22 cellular contexts compared by ENCODE assay signal in the genomic region with DNA sequence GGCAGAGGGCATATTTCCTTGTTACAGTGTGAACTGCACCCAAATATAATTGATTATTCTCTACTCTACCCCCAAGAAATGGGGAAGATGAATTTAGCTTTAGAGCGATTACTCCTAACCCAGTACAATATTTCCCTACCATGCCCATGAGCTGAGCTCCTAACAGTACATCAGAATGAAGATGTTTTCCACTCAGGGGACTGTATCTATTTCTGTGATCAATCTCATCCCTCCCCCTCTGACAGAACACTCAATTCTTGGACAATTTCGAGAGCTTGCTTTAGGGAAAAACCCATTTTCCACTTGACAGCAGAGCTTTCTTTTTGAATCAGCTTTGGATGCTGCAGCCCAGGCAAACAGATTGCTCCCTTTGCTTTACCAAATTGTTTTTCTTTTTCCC. TPM values are rescaled to one million over a fixed set of nuclear protein-coding genes. Genes with fewer than 3 reads are reported as not detected.
DNase-seq lines count a peak whose midpoint lies in the region; ATAC-seq and TF ChIP-seq lines count a peak whose summit lies in the region.
"Had no signal": no experiment of that assay in that cellular context is flagged by ENCODE, and none has a peak within 500 bp of the region (broad histone marks: within the 10 kb centered on the region; RNA-seq: fewer than 3 reads in every experiment).

No MANE protein-coding gene starts in this region.

- ATAC-seq in activated naive CD4-positive, alpha-beta T cell treated with anti-CD3 and anti-CD28 coated beads, Interleukin-2, amount 50 U/mL, for 72 hours: peak; percentile 68 to 76
- ATAC-seq in GM23338: no peak
- ATAC-seq: A549 had no signal

- peak overlapping the region; percentile 61 for H3K27ac Mint-ChIP-seq in activated CD4-positive, alpha-beta T cell treated with anti-CD3 and anti-CD28 coated beads, Interleukin-2, amount 10 ng/mL, durations not matched to agents 7 days and 5 days
- H3K27ac Mint-ChIP-seq in activated naive CD4-positive, alpha-beta T cell treated with anti-CD3 and anti-CD28 coated beads, Interleukin-2, amount 50 U/mL, for 72 hours: peak overlapping the region; percentile 76 to 93
- peak overlapping the region; percentile 77 for H3K27ac Mint-ChIP-seq in activated naive CD8-positive, alpha-beta T cell treated with anti-CD3 and anti-CD28 coated beads for 36 hours
- peak overlapping the region; percentile 61 for H3K27ac Mint-ChIP-seq in stimulated activated naive CD8-positive, alpha-beta T cell treated with anti-CD3 and anti-CD28 coated beads, Interleukin-15, Interleukin-2, amounts not matched to agents 100 ng/mL and 50 ng/mL, for 24 hours
- H3K27ac Mint-ChIP-seq in GM23338: no peak overlapping the region
- H3K27ac Mint-ChIP-seq: CD4-positive, alpha-beta T cell; IgD-negative memory B cell had no signal

- no peaks in the 10 kb centered on the region for H3K9me2 ChIP-seq in GM23338 (ENCODE audit: insufficient read depth)

- H3K4me1 Mint-ChIP-seq in activated CD4-positive, alpha-beta T cell treated with anti-CD3 and anti-CD28 coated beads, Interleukin-2, amount 10 ng/mL, durations not matched to agents 7 days and 5 days: peaks cover 69% of the 10 kb centered on the region
- H3K4me1 Mint-ChIP-seq in activated naive CD8-positive, alpha-beta T cell treated with anti-CD3 and anti-CD28 coated beads for 36 hours: peaks cover 50% of the 10 kb centered on the region
- peaks cover 44% of the 10 kb centered on the region for H3K4me1 Mint-ChIP-seq in stimulated activated naive CD8-positive, alpha-beta T cell treated with anti-CD3 and anti-CD28 coated beads, Interleukin-15, Interleukin-2, amounts not matched to agents 100 ng/mL and 50 ng/mL, for 24 hours (ENCODE audit: low read depth)
- no peaks in the 10 kb centered on the region for H3K4me1 Mint-ChIP-seq in GM23338
- H3K4me1 Mint-ChIP-seq: IgD-negative memory B cell had no signal

- no peaks in the 10 kb centered on the region for H3K4me1 ChIP-seq in GM23338 (ENCODE audit: insufficient read depth)
- H3K4me1 ChIP-seq: A549; BLaER1 treated with 17β-estradiol and CSF1 and Interleukin-3, amounts not matched to agents 10 nM and 100 nM had no signal

- CTCF ChIA-PET in activated CD4-positive, alpha-beta T cell treated with anti-CD3 and anti-CD28 coated beads, Interleukin-2, amount 10 ng/mL, durations not matched to agents 7 days and 5 days (lab: Charles Lee): interaction anchor here (1.1 to 5.6 kb wide), 7 partner anchors 8 to 17 kb away, joined by 4 to 42 read pairs (median 7); no protein-coding TSS in a partner anchor

- H4K20me1 ChIP-seq in GM23338 (replicated peaks; ENCODE audit: insufficient read depth): no peaks in the 10 kb centered on the region
- H4K20me1 ChIP-seq: BLaER1 treated with 17β-estradiol and CSF1 and Interleukin-3, amounts not matched to agents 10 nM and 100 nM had no signal

- H3K4me3 Mint-ChIP-seq in activated CD4-positive, alpha-beta T cell treated with anti-CD3 and anti-CD28 coated beads, Interleukin-2, amount 10 ng/mL, durations not matched to agents 7 days and 5 days: no peak overlapping the region
- peak overlapping the region; percentile 61 for H3K4me3 Mint-ChIP-seq in activated naive CD8-positive, alpha-beta T cell treated with anti-CD3 and anti-CD28 coated beads for 36 hours
- no peak overlapping the region for H3K4me3 Mint-ChIP-seq in stimulated activated naive CD8-positive, alpha-beta T cell treated with anti-CD3 and anti-CD28 coated beads, Interleukin-15, Interleukin-2, amounts not matched to agents 100 ng/mL and 50 ng/mL, for 24 hours
- H3K4me3 Mint-ChIP-seq in GM23338: no peak overlapping the region
- H3K4me3 Mint-ChIP-seq: CD4-positive, alpha-beta T cell; IgD-negative memory B cell had no signal

- H3K4me2 ChIP-seq in GM23338: no peak overlapping the region
- H3K4me2 ChIP-seq: A549; BLaER1 treated with 17β-estradiol and CSF1 and Interleukin-3, amounts not matched to agents 10 nM and 100 nM; KMS-11 had no signal

- H3K36me3 Mint-ChIP-seq in activated CD4-positive, alpha-beta T cell treated with anti-CD3 and anti-CD28 coated beads, Interleukin-2, amount 10 ng/mL, durations not matched to agents 7 days and 5 days (ENCODE audit: low read depth): peaks cover 35% of the 10 kb centered on the region
- H3K36me3 Mint-ChIP-seq in activated naive CD4-positive, alpha-beta T cell treated with anti-CD3 and anti-CD28 coated beads, Interleukin-2, amount 50 U/mL, for 72 hours: peaks cover 0 to 35% of the 10 kb centered on the region in 2 donors
- H3K36me3 Mint-ChIP-seq in activated naive CD8-positive, alpha-beta T cell treated with anti-CD3 and anti-CD28 coated beads for 36 hours: peaks cover 7% of the 10 kb centered on the region
- H3K36me3 Mint-ChIP-seq in stimulated activated naive CD8-positive, alpha-beta T cell treated with anti-CD3 and anti-CD28 coated beads, Interleukin-15, Interleukin-2, amounts not matched to agents 100 ng/mL and 50 ng/mL, for 24 hours (ENCODE audit: low read depth): no peaks in the 10 kb centered on the region
- H3K36me3 Mint-ChIP-seq in GM23338 (ENCODE audit: low read depth): no peaks in the 10 kb centered on the region
- H3K36me3 Mint-ChIP-seq: IgD-negative memory B cell had no signal

- POLR2A ChIA-PET in activated CD4-positive, alpha-beta T cell treated with anti-CD3 and anti-CD28 coated beads, Interleukin-2, amount 10 ng/mL, durations not matched to agents 7 days and 5 days (lab: Charles Lee): interaction anchor here (0.6 kb wide), 1 partner anchor 355 kb away, joined by 3 read pairs; no protein-coding TSS in a partner anchor

- H3K27me3 Mint-ChIP-seq in activated CD4-positive, alpha-beta T cell treated with anti-CD3 and anti-CD28 coated beads, Interleukin-2, amount 10 ng/mL, durations not matched to agents 7 days and 5 days: no peaks in the 10 kb centered on the region
- H3K27me3 Mint-ChIP-seq in activated naive CD8-positive, alpha-beta T cell treated with anti-CD3 and anti-CD28 coated beads for 36 hours: no peaks in the 10 kb centered on the region
- no peaks in the 10 kb centered on the region for H3K27me3 Mint-ChIP-seq in stimulated activated naive CD8-positive, alpha-beta T cell treated with anti-CD3 and anti-CD28 coated beads, Interleukin-15, Interleukin-2, amounts not matched to agents 100 ng/mL and 50 ng/mL, for 24 hours
- no peaks in the 10 kb centered on the region for H3K27me3 Mint-ChIP-seq in GM23338 (ENCODE audit: insufficient read depth, low read depth, poor library complexity)
- H3K27me3 Mint-ChIP-seq: CD4-positive, alpha-beta T cell had no signal

- DNase-seq in activated CD4-positive, alpha-beta T cell treated with anti-CD3 and anti-CD28 coated beads, Interleukin-2, amount 10 ng/mL, durations not matched to agents 7 days and 5 days: no peak
- DNase-seq in activated CD4-positive, alpha-beta T cell treated with anti-CD3 and anti-CD28 coated beads for 1 hour: no peak
- DNase-seq in activated naive CD4-positive, alpha-beta T cell treated with anti-CD3 and anti-CD28 coated beads, Interleukin-2, amount 50 U/mL, for 72 hours (ENCODE audit: low spot score in 2 of 2): no peak
- no peak for DNase-seq in activated naive CD4-positive, alpha-beta T cell treated with Interleukin-2 at 50 U/mL for 16 hours
- no peak for DNase-seq in activated naive CD8-positive, alpha-beta T cell treated with anti-CD3 and anti-CD28 coated beads for 36 hours
- no peak for DNase-seq in GM23338 (ENCODE audit: low spot score)
- DNase-seq in NOMO-1 treated with DMSO at 0.1 percent for 48 hours (lab: John Stamatoyannopoulos, UW; ENCODE audit: unreplicated experiment): no peak
- DNase-seq: AML-193; CD4-positive, alpha-beta T cell; MM.1S; NCI-H2029; NCI-H446; NCI-H524 treated with DMSO at 0.1 percent for 48 hours; NCI-H774; Right ventricle myocardium superior; RPMI8226 had no signal

- no peak overlapping the region for H3K4me3 ChIP-seq in GM23338
- H3K4me3 ChIP-seq: A549; BLaER1 treated with 17β-estradiol and CSF1 and Interleukin-3, amounts not matched to agents 10 nM and 100 nM had no signal

- no peak for TF ChIP-seq CTCF in GM23338 (conservative IDR thresholded peaks at IDR 0.05; ENCODE audit: low read depth in 2 of 2)

- H3K27me3 ChIP-seq in GM23338 (ENCODE audit: insufficient read depth): no peaks in the 10 kb centered on the region
- H3K27me3 ChIP-seq: BLaER1 treated with 17β-estradiol and CSF1 and Interleukin-3, amounts not matched to agents 10 nM and 100 nM had no signal

- no peaks in the 10 kb centered on the region for H3F3A ChIP-seq in GM23338 (replicated peaks; ENCODE audit: low read depth)

- no peaks in the 10 kb centered on the region for H3K36me3 ChIP-seq in GM23338 (ENCODE audit: insufficient read depth)
- H3K36me3 ChIP-seq: BLaER1 treated with 17β-estradiol and CSF1 and Interleukin-3, amounts not matched to agents 10 nM and 100 nM had no signal

- H3K27ac ChIP-seq in GM23338 (ENCODE audit: low read depth): no peak overlapping the region
- H3K27ac ChIP-seq: A549; BLaER1 treated with 17β-estradiol and CSF1 and Interleukin-3, amounts not matched to agents 10 nM and 100 nM; HL-60; KMS-11 had no signal

- H3K9me3 Mint-ChIP-seq in activated CD4-positive, alpha-beta T cell treated with anti-CD3 and anti-CD28 coated beads, Interleukin-2, amount 10 ng/mL, durations not matched to agents 7 days and 5 days: peaks cover 17% of the 10 kb centered on the region
- H3K9me3 Mint-ChIP-seq in activated naive CD4-positive, alpha-beta T cell treated with anti-CD3 and anti-CD28 coated beads, Interleukin-2, amount 50 U/mL, for 72 hours: peaks cover 0 to 8% of the 10 kb centered on the region in 2 donors
- H3K9me3 Mint-ChIP-seq in activated naive CD8-positive, alpha-beta T cell treated with anti-CD3 and anti-CD28 coated beads for 36 hours: no peaks in the 10 kb centered on the region
- H3K9me3 Mint-ChIP-seq in stimulated activated naive CD8-positive, alpha-beta T cell treated with anti-CD3 and anti-CD28 coated beads, Interleukin-15, Interleukin-2, amounts not matched to agents 100 ng/mL and 50 ng/mL, for 24 hours: no peaks in the 10 kb centered on the region
- H3K9me3 Mint-ChIP-seq in GM23338: no peaks in the 10 kb centered on the region; the same call in 2 of the 3 replicates
- H3K9me3 Mint-ChIP-seq: CD4-positive, alpha-beta T cell; IgD-negative memory B cell had no signal

- H3K79me2 ChIP-seq in GM23338 (replicated peaks; ENCODE audit: insufficient read depth): no peaks in the 10 kb centered on the region

- H2AFZ ChIP-seq in GM23338: no peak overlapping the region; the same call in 1 of the 2 replicates

RNA-seq across cellular contexts. Expression of a gene that starts 24.7 kb away (rescaled TPM):
- under 1 TPM; 0.83 to 0.97 TPM for total RNA-seq in activated CD4-positive, alpha-beta T cell treated with anti-CD3 and anti-CD28 coated beads, Interleukin-2, amount 10 ng/mL, durations not matched to agents 7 days and 5 days
- not detected for total RNA-seq in activated naive CD4-positive, alpha-beta T cell treated with anti-CD3 and anti-CD28 coated beads, Interleukin-2, amount 50 U/mL, for 72 hours
- under 1 TPM; 0.70 to 0.80 TPM for total RNA-seq in activated naive CD8-positive, alpha-beta T cell treated with anti-CD3 and anti-CD28 coated beads for 36 hours
- total RNA-seq in GM23338 (2014; rRNA removed; shearing (Covaris generic)): not detected in 2 replicates
- not detected in 2 replicates for polyA plus RNA-seq in GM23338 (2016; fragmentation: Nextera tagmentation; extraction: Ambion mirVana)
- total RNA-seq: CD4-positive, alpha-beta T cell; Right ventricle myocardium superior had no signal
- polyA plus RNA-seq: A549, IgD-negative memory B cell had no signal

RNA-seq across cellular contexts. Expression of a gene that starts 49.1 kb away (rescaled TPM):
- not detected for total RNA-seq in activated CD4-positive, alpha-beta T cell treated with anti-CD3 and anti-CD28 coated beads, Interleukin-2, amount 10 ng/mL, durations not matched to agents 7 days and 5 days
- total RNA-seq in activated naive CD4-positive, alpha-beta T cell treated with anti-CD3 and anti-CD28 coated beads, Interleukin-2, amount 50 U/mL, for 72 hours: not detected
- not detected for total RNA-seq in activated naive CD8-positive, alpha-beta T cell treated with anti-CD3 and anti-CD28 coated beads for 36 hours
- not detected in 2 replicates for total RNA-seq in GM23338 (2014; rRNA removed; shearing (Covaris generic))
- not detected in 2 replicates for polyA plus RNA-seq in GM23338 (2016; fragmentation: Nextera tagmentation; extraction: Ambion mirVana)
- total RNA-seq: CD4-positive, alpha-beta T cell; Right ventricle myocardium superior had no signal
- polyA plus RNA-seq: A549, IgD-negative memory B cell had no signal
